ENCODE assay signal across 25 cellular contexts in the genomic region with DNA sequence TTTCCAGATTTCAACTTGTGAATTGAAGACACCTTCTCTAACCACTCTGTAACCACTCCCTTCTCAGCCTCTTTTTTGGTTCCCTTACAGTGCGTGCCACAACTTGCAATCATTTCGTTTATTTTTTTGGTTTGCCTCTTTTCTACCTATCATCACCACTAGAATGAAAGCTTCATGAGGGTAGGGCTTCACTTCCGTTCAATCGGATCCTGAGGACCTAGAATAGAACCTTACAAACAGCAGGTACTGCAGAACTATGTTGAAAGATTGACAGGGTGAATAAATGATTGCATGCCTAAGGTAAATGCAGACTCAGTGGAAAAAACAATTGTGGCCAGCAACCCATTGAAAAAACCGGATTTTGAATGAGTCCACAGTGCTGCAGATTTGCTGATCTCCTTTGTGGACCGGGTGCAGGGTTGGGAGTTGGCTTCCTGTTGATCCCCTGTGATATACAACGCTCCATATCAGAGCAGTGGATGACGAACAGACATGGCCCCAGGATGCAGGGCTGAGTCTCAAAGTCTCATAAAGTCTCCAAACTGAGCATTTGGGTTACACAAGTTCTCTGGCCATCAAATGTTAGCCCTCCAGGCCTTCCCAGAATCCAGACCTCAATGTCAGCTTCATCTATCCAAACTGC.
"Had no signal": no experiment of that assay in that cellular context is flagged by ENCODE, and none has a peak within 500 bp of the region (broad histone marks: within the 10 kb centered on the region; RNA-seq: fewer than 3 reads in every experiment).

No MANE protein-coding gene starts in this region.

- H3K9me3 Mint-ChIP-seq: dendritic cell treated with granulocyte-macrophage colony-stimulating factor and Interleukin-4, amounts not matched to agents 40 ng/mL and 50 ng/mL, for 4 days; immature natural killer cell; natural killer cell treated with Interleukin-12 subunit alpha and Interleukin-12 subunit beta and Interleukin-15 and Interleukin-18, amount 100 ng/mL, for 72 hours had no signal

- FAIRE-seq: endothelial cell of umbilical vein, frontal cortex, kidney had no signal

- H3K36me3 ChIP-seq: colonic mucosa, esophagus muscularis mucosa, left lung, prostate gland, right atrium auricular region, suprapubic skin, thyroid gland, vagina had no signal

- H3K4me2 ChIP-seq: smooth muscle cell had no signal

- H3K27ac Mint-ChIP-seq: dendritic cell treated with granulocyte-macrophage colony-stimulating factor and Interleukin-4, amounts not matched to agents 40 ng/mL and 50 ng/mL, for 4 days; immature natural killer cell; natural killer cell treated with Interleukin-12 subunit alpha and Interleukin-12 subunit beta and Interleukin-15 and Interleukin-18, amount 100 ng/mL, for 72 hours; stimulated activated naive CD8-positive, alpha-beta T cell treated with anti-CD3 and anti-CD28 coated beads, Interleukin-15, amount 100 ng/mL, for 72 hours had no signal

- H3K27ac ChIP-seq: colonic mucosa, esophagus muscularis mucosa, left lung, prostate gland, right atrium auricular region, suprapubic skin, thyroid gland, vagina had no signal

- H3K27me3 ChIP-seq: colonic mucosa, esophagus muscularis mucosa, left lung, right atrium auricular region, suprapubic skin, thyroid gland, vagina had no signal

- ATAC-seq: left lung; natural killer cell treated with Interleukin-12 subunit alpha and Interleukin-12 subunit beta and Interleukin-15 and Interleukin-18, amount 100 ng/mL, for 72 hours; stimulated activated naive CD8-positive, alpha-beta T cell treated with anti-CD3 and anti-CD28 coated beads, Interleukin-15, amount 100 ng/mL, for 72 hours had no signal

- H3K27me3 Mint-ChIP-seq: dendritic cell treated with granulocyte-macrophage colony-stimulating factor and Interleukin-4, amounts not matched to agents 40 ng/mL and 50 ng/mL, for 4 days; stimulated activated naive CD8-positive, alpha-beta T cell treated with anti-CD3 and anti-CD28 coated beads, Interleukin-15, amount 100 ng/mL, for 72 hours had no signal

- H3K36me3 Mint-ChIP-seq: immature natural killer cell; natural killer cell treated with Interleukin-12 subunit alpha and Interleukin-12 subunit beta and Interleukin-15 and Interleukin-18, amount 100 ng/mL, for 72 hours had no signal

- H3K4me1 ChIP-seq: colonic mucosa, esophagus muscularis mucosa, left lung, prostate gland, right atrium auricular region, thyroid gland, vagina had no signal

- DNase-seq: colonic mucosa; effector memory CD4-positive, alpha-beta T cell; hypothalamus; immature natural killer cell; kidney; left lung; stimulated activated CD4-positive, alpha-beta T cell treated with anti-CD3 and anti-CD28 coated beads, Interleukin-12 subunit alpha, Interleukin-12 subunit beta, amount 100 ng/mL, for 4 hours; stimulated activated CD4-positive, alpha-beta T cell treated with anti-CD3 and anti-CD28 coated beads, Interleukin-1b, Interleukin-23, amount 100 ng/mL, for 48 hours; stimulated activated CD4-positive, alpha-beta T cell treated with anti-CD3 and anti-CD28 coated beads, Interleukin-4, amount 100 ng/mL, for 1 hour; stimulated activated CD8-positive, alpha-beta memory T cell treated with anti-CD3 and anti-CD28 coated beads, Interleukin-4, amount 100 ng/mL, for 48 hours; stimulated activated naive CD4-positive, alpha-beta T cell; stimulated activated naive CD8-positive, alpha-beta T cell treated with anti-CD3 and anti-CD28 coated beads, Interleukin-15, amount 100 ng/mL, for 72 hours; thyroid gland; trophoblast cell had no signal

- H3K4me3 ChIP-seq: colonic mucosa, esophagus muscularis mucosa, left lung, prostate gland, right atrium auricular region, smooth muscle cell, suprapubic skin, thyroid gland, vagina had no signal

- H3K9me3 ChIP-seq: colonic mucosa, esophagus muscularis mucosa, prostate gland, right atrium auricular region, suprapubic skin, thyroid gland, vagina had no signal

- H3K4me1 Mint-ChIP-seq: immature natural killer cell; stimulated activated naive CD8-positive, alpha-beta T cell treated with anti-CD3 and anti-CD28 coated beads, Interleukin-15, amount 100 ng/mL, for 72 hours had no signal

- H3K4me3 Mint-ChIP-seq: dendritic cell treated with granulocyte-macrophage colony-stimulating factor and Interleukin-4, amounts not matched to agents 40 ng/mL and 50 ng/mL, for 4 days; immature natural killer cell; natural killer cell treated with Interleukin-12 subunit alpha and Interleukin-12 subunit beta and Interleukin-15 and Interleukin-18, amount 100 ng/mL, for 72 hours; neural crest cell; stimulated activated naive CD8-positive, alpha-beta T cell treated with anti-CD3 and anti-CD28 coated beads, Interleukin-15, amount 100 ng/mL, for 72 hours had no signal
